19 cellular contexts compared by ENCODE assay signal in genomic region chr1:218435528-218435927, GRCh38.
"Had no signal": no experiment of that assay in that cellular context is flagged by ENCODE, and none has a peak within 500 bp of the region (broad histone marks: within the 10 kb centered on the region; RNA-seq: fewer than 3 reads in every experiment).

No MANE protein-coding gene starts in this region.

- H3K27ac ChIP-seq: dorsolateral prefrontal cortex, lower lobe of right lung, neutrophil, parathyroid adenoma, right atrium auricular region, sigmoid colon, thoracic aorta, transverse colon, upper lobe of right lung, uterus had no signal

- H2AFZ ChIP-seq: parathyroid adenoma had no signal

- H3K9ac ChIP-seq: parathyroid adenoma had no signal

- H3K27me3 ChIP-seq: dorsolateral prefrontal cortex, neutrophil, right atrium auricular region, sigmoid colon, transverse colon, upper lobe of right lung, uterus had no signal

- H3K9me3 ChIP-seq: lower lobe of right lung, neutrophil, right atrium auricular region, sigmoid colon, thoracic aorta, transverse colon, upper lobe of right lung, uterus had no signal

- H3K79me2 ChIP-seq: parathyroid adenoma had no signal

- DNase-seq: cerebellar nuclear complex; dorsolateral prefrontal cortex; effector CD4-positive, alpha-beta T cell; head of caudate nucleus; lower lobe of right lung; naive B cell; sigmoid colon; small intestine; stimulated activated CD4-positive, alpha-beta T cell treated with anti-CD3 and anti-CD28 coated beads, Interleukin-15, amount 100 ng/mL, for 24 hours; stimulated activated CD4-positive, alpha-beta T cell treated with anti-CD3 and anti-CD28 coated beads, Interleukin-2, amount 100 ng/mL, for 48 hours; stimulated activated naive B cell treated with anti-CD40 and anti-IgM and Interleukin-4, amounts not matched to agents 10 μg/mL and 1 μg/mL and 100 μg/mL, for 72 hours; transverse colon; upper lobe of right lung; uterus had no signal

- H3K4me3 ChIP-seq: dorsolateral prefrontal cortex, lower lobe of right lung, right atrium auricular region, sigmoid colon, thoracic aorta, transverse colon, upper lobe of right lung, uterus had no signal

- H3K4me1 ChIP-seq: lower lobe of right lung, parathyroid adenoma, right atrium auricular region, transverse colon, uterus had no signal

- ATAC-seq: lower lobe of right lung; natural killer cell treated with Interleukin-12 subunit alpha and Interleukin-12 subunit beta and Interleukin-15 and Interleukin-18, amount 100 ng/mL, for 72 hours; stimulated activated naive B cell treated with anti-CD40 and anti-IgM and Interleukin-4, amounts not matched to agents 10 μg/mL and 1 μg/mL and 100 μg/mL, for 72 hours; upper lobe of right lung had no signal

- H3K36me3 ChIP-seq: neutrophil, right atrium auricular region, thoracic aorta, transverse colon, upper lobe of right lung, uterus had no signal
